In genomic region chr22:30196141-30196866, GRCh38 we compare ENCODE assay signal across 8 cellular contexts. TPM values are rescaled to one million over a fixed set of nuclear protein-coding genes. Genes with fewer than 3 reads are reported as not detected.
A peak's percentile ranks its signal among the peaks of the same experiment; 100 is the strongest.
DNase-seq lines count a peak whose midpoint lies in the region; ATAC-seq lines count a peak whose summit lies in the region.

No MANE protein-coding gene starts in this region.

- DNase-seq in AG20443 (ENCODE audit: low spot score), result peak; percentile 84
- DNase-seq in NOMO-1 treated with DMSO at 0.1 percent for 48 hours (lab: John Stamatoyannopoulos, UW; ENCODE audit: unreplicated experiment), result peak; percentile 98
- DNase-seq in activated T-helper 1 cell treated with Interleukin-2 at 50 U/mL for 16 hours (ENCODE audit: low read depth), result peak; percentile 12
- DNase-seq in glomerular visceral epithelial cell (ENCODE audit: extremely low spot score), result peak; percentile 97
- DNase-seq in posterior vena cava (ENCODE audit: low spot score), result peak; percentile 94
- peak; percentile 87 to 90 for DNase-seq in aorta

- H3K4me1 ChIP-seq in aorta (ENCODE audit: control insufficient read depth in 1 of 2, insufficient read depth in 2 of 2, low read length in 2 of 2), result peaks cover 3 to 5% of the 10 kb centered on the region in 2 donors

- ATAC-seq in HG03060 (IDR thresholded peaks at IDR 0.05; ENCODE audit: low read depth, unreplicated experiment), result peak; percentile 41
- ATAC-seq in aorta (ENCODE audit: low FRiP score), result peak; percentile 89
- ATAC-seq in HG02973 (IDR thresholded peaks at IDR 0.05; ENCODE audit: unreplicated experiment), result no peak

- peak overlapping the region; percentile 41 to 49 for H3K27ac ChIP-seq in aorta (ENCODE audit: low read depth in 1 of 2, low read length in 2 of 2)

- 2 to 4% methylated on average over 11 of the region's 11 CpGs for WGBS in aorta, 2 donors

- H3K36me3 ChIP-seq in aorta (ENCODE audit: control insufficient read depth in 1 of 2, insufficient read depth in 2 of 2, low read length in 1 of 2), result no peaks in the 10 kb centered on the region

- H3K9me3 ChIP-seq in aorta (ENCODE audit: control insufficient read depth, low read length), result no peaks in the 10 kb centered on the region

- intact Hi-C loops in posterior vena cava (cut with DNase I) (loop anchor here in 1 of 2 donors (2.0 kb wide), 1 partner anchor 36 kb away; no protein-coding TSS in a partner anchor), aorta (cut with DNase I) (no loop called here)

- no peaks in the 10 kb centered on the region for H3K27me3 ChIP-seq in aorta (ENCODE audit: control insufficient read depth in 1 of 2, insufficient read depth in 2 of 2, low read length in 1 of 2)

- no peak overlapping the region for H3K4me3 ChIP-seq in aorta (ENCODE audit: low read length in 2 of 2)

RNA-seq across cellular contexts. Expression of gene LIF, which starts 50.3 kb away (rescaled TPM):
- total RNA-seq in posterior vena cava, result 1 to 10 TPM; 2.6 to 8.1 TPM
- 1 to 10 TPM; 4.5 to 6.6 TPM for total RNA-seq in aorta
- polyA plus RNA-seq in aorta, result 1 to 10 TPM; 1.3 to 2.3 TPM

Comparison
In these comparisons a context has a peak if more than half of its experiments do, and no peak if none do; other contexts are left out.
1. DNase-seq: peak in every context shown above with its lines; median percentile 98 in NOMO-1 treated with DMSO at 0.1 percent for 48 hours; 97 in glomerular visceral epithelial cell; 94 in posterior vena cava; 88 in aorta; 84 in AG20443; 12 in activated T-helper 1 cell treated with Interleukin-2 at 50 U/mL for 16 hours.